1 cellular context compared by ENCODE assay signal in the genomic region with DNA sequence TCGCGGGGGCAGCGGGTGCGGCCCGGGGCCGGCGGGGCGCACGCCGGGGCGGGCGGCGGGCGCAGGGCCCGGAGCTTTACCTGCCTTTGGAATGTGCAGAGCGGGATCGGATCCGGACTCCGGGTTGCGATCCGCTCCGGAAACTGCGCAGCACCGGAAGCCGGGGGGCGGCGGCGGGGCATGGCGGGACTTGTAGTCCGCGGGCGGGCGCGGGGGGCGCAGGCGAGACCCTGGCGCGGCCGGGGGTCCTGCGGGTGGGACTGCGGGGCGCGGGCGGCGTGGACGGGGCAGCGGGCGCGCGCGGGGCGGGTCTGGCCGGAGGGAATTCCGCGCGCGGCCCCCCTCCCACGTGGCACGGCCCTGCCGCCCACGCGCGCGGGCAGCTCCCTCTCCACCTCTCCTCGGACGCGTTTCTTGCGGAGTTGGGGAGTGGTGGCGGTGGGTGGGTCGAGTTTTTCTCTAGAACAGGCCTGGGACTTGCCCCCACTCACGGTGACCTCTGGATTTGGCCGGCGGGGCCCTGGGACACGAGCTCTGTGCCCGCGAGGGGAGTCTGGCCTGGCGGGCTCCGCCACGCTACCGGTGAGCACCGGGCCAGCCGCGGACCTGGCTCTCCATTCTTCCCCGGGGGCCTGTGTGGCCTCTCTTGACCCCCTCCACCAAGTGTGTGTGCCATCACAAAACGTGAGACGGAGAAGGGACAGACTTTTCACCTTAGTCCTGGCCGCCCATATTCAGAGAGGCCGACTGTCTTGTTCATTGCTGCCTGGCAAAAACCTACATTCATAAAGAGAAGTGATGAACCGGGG.
TF ChIP-seq lines count a peak whose summit lies in the region.

PRDM15 (minus strand) TSS at position 155 of the 809 bp plus-strand sequence. CDS start 18,981 bp downstream, outside the sequence.

TF ChIP-seq in HCT116, 20 proteins besides CTCF, POLR2A, EP300 and RAD21 (continued from another document):
- TF ChIP-seq ZBTB33 (IDR thresholded peaks at IDR 0.05; ENCODE audit: extremely low read depth, insufficient replicate concordance, low read length) (no peak), SIN3A (IDR thresholded peaks at IDR 0.05; ENCODE audit: low read depth) (no peak), POLR2AphosphoS5 (IDR thresholded peaks at IDR 0.05; ENCODE audit: low read depth, low read length) (no peak; the same call in 1 of the 2 replicates), YY1 (IDR thresholded peaks at IDR 0.05; ENCODE audit: extremely low read depth, insufficient replicate concordance, low read depth, low read length) (no peak), EZH2phosphoT487 (IDR thresholded peaks at IDR 0.05; ENCODE audit: borderline replicate concordance) (no peak), FOSL1 (IDR thresholded peaks at IDR 0.05; ENCODE audit: low read depth) (no peak)
